Comparison of ENCODE assay signal across 2 cellular contexts in the genomic region with DNA sequence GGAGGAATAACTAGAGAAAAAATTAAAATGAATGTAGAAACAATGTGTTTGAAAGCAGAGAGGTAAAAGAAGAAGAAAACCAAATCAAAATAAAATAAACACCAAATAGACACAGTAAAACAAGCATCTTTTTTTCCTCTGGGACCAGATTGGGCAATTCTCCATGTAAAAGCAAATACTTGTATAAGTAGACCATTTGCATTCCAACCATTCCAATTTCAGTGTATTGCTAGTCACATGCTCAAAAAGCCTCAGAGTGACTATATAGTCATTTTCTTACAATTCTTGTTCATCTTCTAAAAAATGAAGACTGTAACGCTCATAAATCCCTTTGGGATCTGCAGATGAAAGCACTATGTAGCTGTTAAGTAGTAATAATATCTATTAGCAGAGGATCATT.
TF ChIP-seq lines count a peak whose summit lies in the region.

No MANE protein-coding gene starts in this region.

TF ChIP-seq in SK-N-SH treated with all-trans-retinoic acid at 6 μM for 48 hours, 23 proteins besides CTCF, POLR2A, EP300 and RAD21 (continued from another document):
- TF ChIP-seq, protein P1, sequence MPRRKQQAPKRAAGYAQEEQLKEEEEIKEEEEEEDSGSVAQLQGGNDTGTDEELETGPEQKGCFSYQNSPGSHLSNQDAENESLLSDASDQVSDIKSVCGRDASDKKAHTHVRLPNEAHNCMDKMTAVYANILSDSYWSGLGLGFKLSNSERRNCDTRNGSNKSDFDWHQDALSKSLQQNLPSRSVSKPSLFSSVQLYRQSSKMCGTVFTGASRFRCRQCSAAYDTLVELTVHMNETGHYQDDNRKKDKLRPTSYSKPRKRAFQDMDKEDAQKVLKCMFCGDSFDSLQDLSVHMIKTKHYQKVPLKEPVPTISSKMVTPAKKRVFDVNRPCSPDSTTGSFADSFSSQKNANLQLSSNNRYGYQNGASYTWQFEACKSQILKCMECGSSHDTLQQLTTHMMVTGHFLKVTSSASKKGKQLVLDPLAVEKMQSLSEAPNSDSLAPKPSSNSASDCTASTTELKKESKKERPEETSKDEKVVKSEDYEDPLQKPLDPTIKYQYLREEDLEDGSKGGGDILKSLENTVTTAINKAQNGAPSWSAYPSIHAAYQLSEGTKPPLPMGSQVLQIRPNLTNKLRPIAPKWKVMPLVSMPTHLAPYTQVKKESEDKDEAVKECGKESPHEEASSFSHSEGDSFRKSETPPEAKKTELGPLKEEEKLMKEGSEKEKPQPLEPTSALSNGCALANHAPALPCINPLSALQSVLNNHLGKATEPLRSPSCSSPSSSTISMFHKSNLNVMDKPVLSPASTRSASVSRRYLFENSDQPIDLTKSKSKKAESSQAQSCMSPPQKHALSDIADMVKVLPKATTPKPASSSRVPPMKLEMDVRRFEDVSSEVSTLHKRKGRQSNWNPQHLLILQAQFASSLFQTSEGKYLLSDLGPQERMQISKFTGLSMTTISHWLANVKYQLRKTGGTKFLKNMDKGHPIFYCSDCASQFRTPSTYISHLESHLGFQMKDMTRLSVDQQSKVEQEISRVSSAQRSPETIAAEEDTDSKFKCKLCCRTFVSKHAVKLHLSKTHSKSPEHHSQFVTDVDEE (CRISPR knock-in tag; IDR thresholded peaks at IDR 0.05), result no peak
- TF ChIP-seq ARNTL (CRISPR knock-in tag; IDR thresholded peaks at IDR 0.05; ENCODE audit: borderline replicate concordance, low read depth), result no peak
- peak; percentile 47; the same call in 1 of the 2 replicates for TF ChIP-seq ISL1 (CRISPR knock-in tag; IDR thresholded peaks at IDR 0.05)
- no peak for TF ChIP-seq ZNF8 (CRISPR knock-in tag; IDR thresholded peaks at IDR 0.05)
- TF ChIP-seq ZNF565 (CRISPR knock-in tag; conservative IDR thresholded peaks at IDR 0.05; ENCODE audit: low read depth), result no peak

TF ChIP-seq in SK-N-SH, 30 proteins besides CTCF, POLR2A, EP300 and RAD21 (continued from another document):
- TF ChIP-seq NRF1 (IDR thresholded peaks at IDR 0.05; ENCODE audit: low read depth, low read length) (no peak), EZH2phosphoT487 (IDR thresholded peaks at IDR 0.05; ENCODE audit: borderline replicate concordance, low read depth) (no peak), MXI1 (IDR thresholded peaks at IDR 0.05; ENCODE audit: low read depth, low read length) (no peak), TEAD4 (IDR thresholded peaks at IDR 0.05; ENCODE audit: borderline replicate concordance, insufficient read depth) (no peak), FOXM1 (IDR thresholded peaks at IDR 0.05; ENCODE audit: low read depth) (no peak), YY1 (IDR thresholded peaks at IDR 0.05; ENCODE audit: low read depth) (no peak), POLR2AphosphoS5 (IDR thresholded peaks at IDR 0.05; ENCODE audit: low read depth, low read length) (no peak), SIN3A (IDR thresholded peaks at IDR 0.05; ENCODE audit: borderline replicate concordance, low read depth, low read length) (no peak), FOSL2 (IDR thresholded peaks at IDR 0.05; ENCODE audit: borderline replicate concordance, low read depth) (no peak)
- TF ChIP-seq, protein P2, sequence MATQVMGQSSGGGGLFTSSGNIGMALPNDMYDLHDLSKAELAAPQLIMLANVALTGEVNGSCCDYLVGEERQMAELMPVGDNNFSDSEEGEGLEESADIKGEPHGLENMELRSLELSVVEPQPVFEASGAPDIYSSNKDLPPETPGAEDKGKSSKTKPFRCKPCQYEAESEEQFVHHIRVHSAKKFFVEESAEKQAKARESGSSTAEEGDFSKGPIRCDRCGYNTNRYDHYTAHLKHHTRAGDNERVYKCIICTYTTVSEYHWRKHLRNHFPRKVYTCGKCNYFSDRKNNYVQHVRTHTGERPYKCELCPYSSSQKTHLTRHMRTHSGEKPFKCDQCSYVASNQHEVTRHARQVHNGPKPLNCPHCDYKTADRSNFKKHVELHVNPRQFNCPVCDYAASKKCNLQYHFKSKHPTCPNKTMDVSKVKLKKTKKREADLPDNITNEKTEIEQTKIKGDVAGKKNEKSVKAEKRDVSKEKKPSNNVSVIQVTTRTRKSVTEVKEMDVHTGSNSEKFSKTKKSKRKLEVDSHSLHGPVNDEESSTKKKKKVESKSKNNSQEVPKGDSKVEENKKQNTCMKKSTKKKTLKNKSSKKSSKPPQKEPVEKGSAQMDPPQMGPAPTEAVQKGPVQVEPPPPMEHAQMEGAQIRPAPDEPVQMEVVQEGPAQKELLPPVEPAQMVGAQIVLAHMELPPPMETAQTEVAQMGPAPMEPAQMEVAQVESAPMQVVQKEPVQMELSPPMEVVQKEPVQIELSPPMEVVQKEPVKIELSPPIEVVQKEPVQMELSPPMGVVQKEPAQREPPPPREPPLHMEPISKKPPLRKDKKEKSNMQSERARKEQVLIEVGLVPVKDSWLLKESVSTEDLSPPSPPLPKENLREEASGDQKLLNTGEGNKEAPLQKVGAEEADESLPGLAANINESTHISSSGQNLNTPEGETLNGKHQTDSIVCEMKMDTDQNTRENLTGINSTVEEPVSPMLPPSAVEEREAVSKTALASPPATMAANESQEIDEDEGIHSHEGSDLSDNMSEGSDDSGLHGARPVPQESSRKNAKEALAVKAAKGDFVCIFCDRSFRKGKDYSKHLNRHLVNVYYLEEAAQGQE (IDR thresholded peaks at IDR 0.05; ENCODE audit: low read depth, low read length), result no peak
